13 cellular contexts compared by ENCODE assay signal in genomic region chr15:96381463-96381862, GRCh38. TPM values are rescaled to one million over a fixed set of nuclear protein-coding genes. Genes with fewer than 3 reads are reported as not detected.
"Had no signal": no experiment of that assay in that cellular context is flagged by ENCODE, and none has a peak within 500 bp of the region (broad histone marks: within the 10 kb centered on the region; RNA-seq: fewer than 3 reads in every experiment).

No MANE protein-coding gene starts in this region.

- H3K36me3 ChIP-seq: lower lobe of right lung, ovary, thyroid gland had no signal

- H3K4me1 ChIP-seq: foreskin keratinocyte, lower lobe of right lung, thyroid gland had no signal

- ATAC-seq: foreskin keratinocyte; lower lobe of right lung; stimulated activated effector memory CD8-positive, alpha-beta T cell treated with anti-CD3 and anti-CD28 coated beads, Interleukin-12 subunit alpha, Interleukin-12 subunit beta, amount 100 ng/mL, for 72 hours had no signal

- H3K27ac ChIP-seq: foreskin keratinocyte, lower lobe of right lung, ovary, thyroid gland had no signal

- DNase-seq: activated CD4-positive, alpha-beta T cell treated with anti-CD3 and anti-CD28 coated beads, Interleukin-2, amount 50 U/mL, for 1 hour; activated CD8-positive, alpha-beta memory T cell treated with anti-CD3 and anti-CD28 coated beads for 24 hours; activated naive CD8-positive, alpha-beta T cell treated with anti-CD3 and anti-CD28 coated beads for 36 hours; cerebellar nuclear complex; foreskin keratinocyte; lower lobe of right lung; ovary; stimulated activated CD4-positive, alpha-beta T cell treated with anti-CD3 and anti-CD28 coated beads, Interleukin-12 subunit alpha, Interleukin-12 subunit beta, amount 100 ng/mL, for 4 hours; stimulated activated CD4-positive, alpha-beta T cell treated with anti-CD3 and anti-CD28 coated beads, Interleukin-2, amount 100 ng/mL, for 24 hours; T-helper 9 cell; thyroid gland had no signal

- H3K4me3 ChIP-seq: lower lobe of right lung, ovary, thyroid gland had no signal

- H3K27me3 ChIP-seq: ovary, thyroid gland had no signal

- H3K9me3 ChIP-seq: lower lobe of right lung, ovary, thyroid gland had no signal

RNA-seq across cellular contexts. Expression of gene NR2F2, which starts 51.0 kb away (rescaled TPM):
- total RNA-seq: activated naive CD8-positive, alpha-beta T cell treated with anti-CD3 and anti-CD28 coated beads for 36 hours; activated T-helper 1 cell treated with anti-CD3 and anti-CD28 coated beads, Interleukin-12 subunit alpha, Interleukin-12 subunit beta, Interleukin-2, Interleukin-4 antibody, amounts not matched to agents 30 ng/mL and 10 ng/mL and 1 ng/mL, durations not matched to agents 14 hours and 24 hours and 36 hours had no signal
